In the genomic region with DNA sequence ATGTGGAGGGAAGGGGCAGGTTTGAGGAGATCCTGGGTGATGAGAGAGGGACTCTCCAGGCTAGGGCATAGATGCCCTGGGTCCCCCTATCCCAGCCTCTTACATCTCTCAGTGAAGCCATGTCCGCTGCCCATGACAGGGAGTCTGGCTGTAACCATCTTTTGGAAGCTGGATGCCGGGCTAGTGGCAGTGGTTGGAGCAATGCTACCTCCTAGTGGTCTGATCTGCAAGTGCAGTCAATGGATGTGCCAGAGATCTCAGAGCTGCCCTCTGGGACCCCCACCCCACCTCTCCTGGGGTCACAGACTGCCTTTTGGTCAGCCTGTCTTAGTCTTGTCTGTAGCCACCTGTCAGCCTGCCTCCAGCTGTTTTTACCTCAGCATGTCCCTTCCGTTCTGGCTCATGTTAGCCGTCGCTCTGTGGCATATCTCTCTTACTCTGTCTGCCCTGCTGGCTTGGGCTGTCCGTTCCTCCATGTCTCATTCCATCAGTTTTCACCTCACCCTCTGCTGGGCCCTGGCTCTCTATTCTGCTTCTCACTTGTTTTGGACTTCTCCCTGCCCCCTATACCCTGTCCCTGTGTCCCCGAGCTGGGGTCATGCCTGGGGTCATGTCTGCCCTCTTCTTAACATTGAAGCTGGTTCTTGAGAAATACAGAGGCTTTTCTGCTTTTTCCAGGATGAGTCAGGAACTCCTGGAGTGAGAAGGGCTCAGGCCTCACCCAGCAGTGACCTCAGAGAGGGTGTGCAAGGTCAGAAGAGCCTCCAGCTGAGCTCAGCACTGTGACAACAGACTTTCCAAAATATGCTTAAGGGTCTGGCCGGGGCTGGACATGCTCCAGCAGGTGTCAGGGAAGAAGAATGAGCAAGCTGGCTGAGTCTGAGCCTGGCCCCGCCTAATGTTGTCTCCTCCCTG, we compare ENCODE assay signal across 8 cellular contexts.
A peak's percentile ranks its signal among the peaks of the same experiment; 100 is the strongest.
DNase-seq lines count a peak whose midpoint lies in the region; ATAC-seq and TF ChIP-seq lines count a peak whose summit lies in the region.

No MANE protein-coding gene starts in this region.

- H3K4me3 Mint-ChIP-seq in central memory CD8-positive, alpha-beta T cell, result no peak overlapping the region

- H3K27me3 ChIP-seq in WERI-Rb-1 (ENCODE audit: insufficient read depth, low read depth, severe bottlenecking), result no peaks in the 10 kb centered on the region

- H3K27ac ChIP-seq in WERI-Rb-1, result no peak overlapping the region; the same call in 1 of the 2 replicates

- H3K4me3 ChIP-seq in WERI-Rb-1 (ENCODE audit: low read depth, low read length), result no peak overlapping the region

- ATAC-seq in central memory CD8-positive, alpha-beta T cell (replicated peaks; ENCODE audit: extremely low read depth, poor library complexity, severe bottlenecking), result no peak
- ATAC-seq in HG02981 (IDR thresholded peaks at IDR 0.05; ENCODE audit: unreplicated experiment), result no peak

- no peak overlapping the region for H3K27ac Mint-ChIP-seq in central memory CD8-positive, alpha-beta T cell (ENCODE audit: low read depth)

- no peaks in the 10 kb centered on the region for H3K9me3 ChIP-seq in WERI-Rb-1 (ENCODE audit: severe bottlenecking)

- peaks cover 58% of the 10 kb centered on the region for H3K27me3 Mint-ChIP-seq in central memory CD8-positive, alpha-beta T cell

- H3K4me1 Mint-ChIP-seq in central memory CD8-positive, alpha-beta T cell, result no peaks in the 10 kb centered on the region

- TF ChIP-seq CTCF in WERI-Rb-1 (IDR thresholded peaks at IDR 0.05; ENCODE audit: low read depth, low read length), result peak; percentile 94

- DNase-seq in stimulated activated naive CD4-positive, alpha-beta T cell (lab: John Stamatoyannopoulos, UW), result peak; percentile 2 to 40 (median 24)
- DNase-seq in stimulated activated naive CD4-positive, alpha-beta T cell treated with Interleukin-2 at 50 U/mL for 16 hours (lab: John Stamatoyannopoulos, UW), result no peak
- DNase-seq in NCI-H2029 (lab: John Stamatoyannopoulos, UW) (peak; percentile 49), WERI-Rb-1 (peak; percentile 74), kidney glomerular epithelial cell (lab: John Stamatoyannopoulos, UW) (peak; percentile 69)
- peak; percentile 33 to 38 for DNase-seq in central memory CD8-positive, alpha-beta T cell (ENCODE audit: low spot score in 2 of 2)
- DNase-seq in stimulated activated CD4-positive, alpha-beta T cell treated with anti-CD3 and anti-CD28 coated beads, Interleukin-1b, Interleukin-23, amount 100 ng/mL, for 48 hours, result peak; percentile 58

- H3K36me3 ChIP-seq in WERI-Rb-1, result no peaks in the 10 kb centered on the region

- no peaks in the 10 kb centered on the region for H3K9me3 Mint-ChIP-seq in central memory CD8-positive, alpha-beta T cell

- H3K36me3 Mint-ChIP-seq in central memory CD8-positive, alpha-beta T cell (ENCODE audit: insufficient read depth), result no peaks in the 10 kb centered on the region
